Comparison of ENCODE assay signal across 1 cellular context in genomic region chr1:32919811-32920733, GRCh38.
TF ChIP-seq lines count a peak whose summit lies in the region.

No MANE protein-coding gene starts in this region.

TF ChIP-seq in K562, 482 proteins besides CTCF, POLR2A, EP300 and RAD21 (continued from another document and continues in another):
- TF ChIP-seq ZBTB40 (IDR thresholded peaks at IDR 0.05) (no peak), ZBTB40 (CRISPR knock-in tag; IDR thresholded peaks at IDR 0.05) (no peak), ZNF609 (CRISPR knock-in tag; IDR thresholded peaks at IDR 0.05; ENCODE audit: borderline replicate concordance) (no peak), ZNF143 (CRISPR knock-in tag; IDR thresholded peaks at IDR 0.05) (no peak), MECOM (CRISPR knock-in tag; IDR thresholded peaks at IDR 0.05) (no peak), EP400 (IDR thresholded peaks at IDR 0.05) (0 out of 2 replicates have a peak, but pooled peaks have one; percentile 43), MAZ (CRISPR knock-in tag; conservative IDR thresholded peaks at IDR 0.05 in 1 of 2, IDR thresholded peaks at IDR 0.05 in 1 of 2) (0 out of 4 replicates have a peak, but pooled peaks of 1 of the 2 experiments have one; percentile 23), AFF1 (IDR thresholded peaks at IDR 0.05; ENCODE audit: low read depth in 1 of 2, partially characterized antibody in 2 of 2) (no peak), DPF2 (IDR thresholded peaks at IDR 0.05) (0 out of 2 replicates have a peak, but pooled peaks have one; percentile 18), HDGF (IDR thresholded peaks at IDR 0.05) (no peak), POU5F1 (IDR thresholded peaks at IDR 0.05; ENCODE audit: borderline replicate concordance, low read depth, low read length, partially characterized antibody) (no peak), FOS (IDR thresholded peaks at IDR 0.05; ENCODE audit: extremely low read depth, insufficient read length) (no peak), ATF4 (CRISPR knock-in tag; IDR thresholded peaks at IDR 0.05) (no peak; the same call in 1 of the 2 replicates), ZEB2 (IDR thresholded peaks at IDR 0.05) (peak; percentile 43; the same call in 1 of the 2 replicates), ZNF655 (CRISPR knock-in tag; IDR thresholded peaks at IDR 0.05) (no peak), JUND (IDR thresholded peaks at IDR 0.05; ENCODE audit: borderline replicate concordance, low read depth, low read length) (peak; percentile 33; the same call in 1 of the 2 replicates), JUND (tag; IDR thresholded peaks at IDR 0.05; ENCODE audit: borderline replicate concordance, low read depth, low read length) (peak; percentile 68; the same call in 2 of the 3 replicates), IFI16 (CRISPR knock-in tag; IDR thresholded peaks at IDR 0.05) (no peak), TEAD4 (IDR thresholded peaks at IDR 0.05; ENCODE audit: low read length) (peak; percentile 46; the same call in 1 of the 2 replicates), TEAD4 (CRISPR knock-in tag; IDR thresholded peaks at IDR 0.05; ENCODE audit: borderline replicate concordance) (no peak), CAMTA2 (CRISPR knock-in tag; conservative IDR thresholded peaks at IDR 0.05) (no peak), SRF (CRISPR knock-in tag; IDR thresholded peaks at IDR 0.05) (0 out of 4 replicates have a peak, but pooled peaks of 1 of the 2 experiments have one; percentile 15), HNRNPUL1 (IDR thresholded peaks at IDR 0.05; ENCODE audit: low read length) (no peak), CTBP1 (IDR thresholded peaks at IDR 0.05; ENCODE audit: borderline replicate concordance) (peak; percentile 67; the same call in 1 of the 2 replicates), NR4A1 (CRISPR knock-in tag; IDR thresholded peaks at IDR 0.05) (no peak), NR4A1 (tag; IDR thresholded peaks at IDR 0.05) (0 out of 2 replicates have a peak, but pooled peaks have one; percentile 18), ZNF592 (IDR thresholded peaks at IDR 0.05) (no peak)
